ENCODE assay signal across 23 cellular contexts in the genomic region with DNA sequence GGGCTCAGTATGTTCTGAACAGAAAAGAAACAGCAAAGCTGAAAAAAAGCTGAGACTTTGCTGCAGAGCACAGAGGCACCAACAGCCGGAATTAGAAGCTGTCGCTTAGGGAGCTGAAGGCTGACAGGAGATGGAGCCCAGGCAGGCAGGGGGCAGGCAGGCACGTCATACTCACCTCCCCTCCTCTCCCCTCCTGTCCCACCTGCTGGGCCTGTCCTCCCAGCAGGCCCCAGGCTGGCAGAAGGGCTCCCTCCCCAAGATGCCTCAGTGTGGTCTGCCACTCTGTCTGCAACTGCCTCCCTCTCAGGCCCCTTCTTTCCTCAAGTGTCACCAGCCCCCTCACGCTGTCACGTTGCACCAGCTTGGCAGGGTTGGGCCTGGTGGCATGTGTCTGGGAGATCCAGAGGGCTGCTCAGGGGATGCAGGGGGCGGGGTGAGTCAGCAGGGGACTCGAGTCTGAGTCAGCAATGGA. TPM values are rescaled to one million over a fixed set of nuclear protein-coding genes. Genes with fewer than 3 reads are reported as not detected.
DNase-seq lines count a peak whose midpoint lies in the region.
"Had no signal": no experiment of that assay in that cellular context is flagged by ENCODE, and none has a peak within 500 bp of the region (broad histone marks: within the 10 kb centered on the region; RNA-seq: fewer than 3 reads in every experiment).

No MANE protein-coding gene starts in this region.

- H3K27me3 ChIP-seq in effector memory CD4-positive, alpha-beta T cell (replicated peaks; ENCODE audit: control insufficient read depth, insufficient read depth, low read length, poor library complexity, severe bottlenecking): peaks cover 14% of the 10 kb centered on the region

- DNase-seq in activated naive CD4-positive, alpha-beta T cell treated with anti-CD3 and anti-CD28 coated beads for 36 hours: no peak
- no peak for DNase-seq in activated naive CD4-positive, alpha-beta T cell treated with Interleukin-2 at 50 U/mL for 16 hours
- DNase-seq in effector memory CD4-positive, alpha-beta T cell: no peak
- DNase-seq in myocyte (ENCODE audit: low read depth): peak; percentile 10
- DNase-seq in DMS153 treated with DMSO at 0.1 percent for 48 hours (lab: John Stamatoyannopoulos, UW; ENCODE audit: unreplicated experiment): no peak
- DNase-seq in NCI-H128 (lab: John Stamatoyannopoulos, UW; ENCODE audit: unreplicated experiment): no peak
- no peak for DNase-seq in NCI-H748 treated with DMSO at 0.1 percent for 48 hours (lab: John Stamatoyannopoulos, UW)
- no peak for DNase-seq in GF-D8 (lab: John Stamatoyannopoulos, UW)
- DNase-seq: activated CD4-positive, alpha-beta memory T cell treated with anti-CD3 and anti-CD28 coated beads, Interleukin-2, amount 10 ng/mL, durations not matched to agents 7 days and 5 days; activated T-cell treated with anti-CD3 and anti-CD28 coated beads, Interleukin-2, amount 50 U/mL, for 24 hours; cortex of kidney; DMS153; foreskin melanocyte; MG63; NCI-H226; RPMI8226; spleen had no signal

- intact Hi-C loops in activated naive CD4-positive, alpha-beta T cell treated with anti-CD3 and anti-CD28 coated beads for 36 hours (cut with micrococcal nuclease): no loop called here

- H3K27ac Mint-ChIP-seq in activated naive CD4-positive, alpha-beta T cell treated with anti-CD3 and anti-CD28 coated beads for 36 hours: peak overlapping the region; percentile 31
- H3K27ac Mint-ChIP-seq: activated CD4-positive, alpha-beta memory T cell treated with anti-CD3 and anti-CD28 coated beads, Interleukin-2, amount 10 ng/mL, durations not matched to agents 7 days and 5 days; activated naive CD4-positive, alpha-beta T cell treated with anti-CD3 and anti-CD28 coated beads, Interleukin-2, amount 50 U/mL, for 72 hours; WTC11 had no signal

- H3K4me3 Mint-ChIP-seq in activated naive CD4-positive, alpha-beta T cell treated with anti-CD3 and anti-CD28 coated beads for 36 hours: no peak overlapping the region
- H3K4me3 Mint-ChIP-seq: activated CD4-positive, alpha-beta memory T cell treated with anti-CD3 and anti-CD28 coated beads, Interleukin-2, amount 10 ng/mL, durations not matched to agents 7 days and 5 days; activated T-cell treated with anti-CD3 and anti-CD28 coated beads, Interleukin-2, amount 50 U/mL, for 24 hours; WTC11 had no signal

- H3K36me3 ChIP-seq in effector memory CD4-positive, alpha-beta T cell (ENCODE audit: control insufficient read depth, insufficient read depth, low read length): peaks cover 27% of the 10 kb centered on the region
- H3K36me3 ChIP-seq: MG63, thoracic aorta had no signal

- CTCF ChIA-PET in activated naive CD4-positive, alpha-beta T cell treated with anti-CD3 and anti-CD28 coated beads for 36 hours (lab: Charles Lee): interaction anchor here (0.7 to 1.8 kb wide), 7 partner anchors 11 to 369 kb away, joined by 3 to 13 read pairs (median 5); no protein-coding TSS in a partner anchor

- no peaks in the 10 kb centered on the region for H3K9me3 ChIP-seq in effector memory CD4-positive, alpha-beta T cell (ENCODE audit: control insufficient read depth, low read length)
- H3K9me3 ChIP-seq: MG63, spleen, thoracic aorta had no signal

- H3K27me3 Mint-ChIP-seq in activated naive CD4-positive, alpha-beta T cell treated with anti-CD3 and anti-CD28 coated beads for 36 hours (ENCODE audit: low read depth): peaks cover 4% of the 10 kb centered on the region

- peaks cover 2% of the 10 kb centered on the region for H3K4me1 Mint-ChIP-seq in activated naive CD4-positive, alpha-beta T cell treated with anti-CD3 and anti-CD28 coated beads for 36 hours (ENCODE audit: low read depth)
- H3K4me1 Mint-ChIP-seq: activated CD4-positive, alpha-beta memory T cell treated with anti-CD3 and anti-CD28 coated beads, Interleukin-2, amount 10 ng/mL, durations not matched to agents 7 days and 5 days had no signal

- H3K36me3 Mint-ChIP-seq in activated naive CD4-positive, alpha-beta T cell treated with anti-CD3 and anti-CD28 coated beads for 36 hours (ENCODE audit: low read depth): peaks cover 2% of the 10 kb centered on the region
- H3K36me3 Mint-ChIP-seq: activated naive CD4-positive, alpha-beta T cell treated with anti-CD3 and anti-CD28 coated beads, Interleukin-2, amount 50 U/mL, for 72 hours; WTC11 had no signal

- no peaks in the 10 kb centered on the region for H3K9me3 Mint-ChIP-seq in activated naive CD4-positive, alpha-beta T cell treated with anti-CD3 and anti-CD28 coated beads for 36 hours
- H3K9me3 Mint-ChIP-seq: activated CD4-positive, alpha-beta memory T cell treated with anti-CD3 and anti-CD28 coated beads, Interleukin-2, amount 10 ng/mL, durations not matched to agents 7 days and 5 days; activated naive CD4-positive, alpha-beta T cell treated with anti-CD3 and anti-CD28 coated beads, Interleukin-2, amount 50 U/mL, for 72 hours; activated T-cell treated with anti-CD3 and anti-CD28 coated beads, Interleukin-2, amount 50 U/mL, for 24 hours; WTC11 had no signal

- peaks cover 10% of the 10 kb centered on the region for H3K4me1 ChIP-seq in effector memory CD4-positive, alpha-beta T cell (ENCODE audit: control insufficient read depth, insufficient read depth, low read length, poor library complexity, severe bottlenecking)

- H3K4me3 ChIP-seq in effector memory CD4-positive, alpha-beta T cell (ENCODE audit: insufficient read depth, low read depth, low read length, poor library complexity, severe bottlenecking): no peak overlapping the region
- H3K4me3 ChIP-seq: MG63, spleen, thoracic aorta had no signal

- H3K27ac ChIP-seq in effector memory CD4-positive, alpha-beta T cell (ENCODE audit: insufficient read depth, low read length, poor library complexity, severe bottlenecking): peak overlapping the region; percentile 11
- H3K27ac ChIP-seq: C4-2B, thoracic aorta had no signal

RNA-seq across cellular contexts. Expression of a gene that starts 3.2 kb away (rescaled TPM):
- not detected for total RNA-seq in activated naive CD4-positive, alpha-beta T cell treated with anti-CD3 and anti-CD28 coated beads for 36 hours
- total RNA-seq in myocyte: 0.42 TPM in 1 of 2 replicates, not detected in the other
- not detected for polyA plus RNA-seq in myocyte (2012)
- total RNA-seq: activated CD4-positive, alpha-beta memory T cell treated with anti-CD3 and anti-CD28 coated beads, Interleukin-2, amount 10 ng/mL, durations not matched to agents 7 days and 5 days; activated naive CD4-positive, alpha-beta T cell treated with anti-CD3 and anti-CD28 coated beads, Interleukin-2, amount 50 U/mL, for 72 hours; posterior vena cava; spleen; T-helper 1 cell treated with Interleukin-12 subunit alpha and Interleukin-12 subunit beta and Interleukin-4 antibody, amounts not matched to agents 30 ng/mL and 1 ng/mL, for 36 hours; thoracic aorta had no signal
- polyA plus RNA-seq: spleen had no signal

RNA-seq across cellular contexts. Expression of a gene that starts 21.6 kb away (rescaled TPM):
- total RNA-seq in activated naive CD4-positive, alpha-beta T cell treated with anti-CD3 and anti-CD28 coated beads for 36 hours: 10 to 100 TPM; 55.0 to 56.7 TPM
- 0.99 and 1.4 TPM in 2 replicates for total RNA-seq in myocyte
- 0.35 TPM for polyA plus RNA-seq in myocyte (2012)

RNA-seq across cellular contexts. Expression of a gene that starts 37.4 kb away (rescaled TPM):
- 1 to 10 TPM; 4.9 to 6.5 TPM for total RNA-seq in activated naive CD4-positive, alpha-beta T cell treated with anti-CD3 and anti-CD28 coated beads for 36 hours
- 40.5 and 73.3 TPM in 2 replicates for total RNA-seq in myocyte
- polyA plus RNA-seq in myocyte (2012): 31.6 TPM

RNA-seq across cellular contexts. Expression of a gene that starts 47.2 kb away (rescaled TPM):
- total RNA-seq in activated naive CD4-positive, alpha-beta T cell treated with anti-CD3 and anti-CD28 coated beads for 36 hours: not detected
- 0.21 and 0.48 TPM in 2 replicates for total RNA-seq in myocyte
- 0.16 TPM for polyA plus RNA-seq in myocyte (2012)

RNA-seq across cellular contexts. Expression of a gene that starts 54.6 kb away (rescaled TPM):
- total RNA-seq in activated naive CD4-positive, alpha-beta T cell treated with anti-CD3 and anti-CD28 coated beads for 36 hours: 1 to 10 TPM; 1.9 to 2.2 TPM
- 30.1 and 41.6 TPM in 2 replicates for total RNA-seq in myocyte
- polyA plus RNA-seq in myocyte (2012): 123 TPM

Comparison
In these comparisons a context has a peak if more than half of its experiments do, and no peak if none do; other contexts are left out.
1. RNA of a gene that starts 21.6 kb away (total RNA-seq): 55.0 to 56.7 TPM in activated naive CD4-positive, alpha-beta T cell treated with anti-CD3 and anti-CD28 coated beads for 36 hours; 0.99 to 1.4 TPM in myocyte; every median in the first group is over 10 times any median in the second.